In genomic region chrY:6935497-6935896, GRCh38 we compare ENCODE assay signal across 37 cellular contexts. TPM values are rescaled to one million over a fixed set of nuclear protein-coding genes. Genes with fewer than 3 reads are reported as not detected.
"Had no signal": no experiment of that assay in that cellular context is flagged by ENCODE, and none has a peak within 500 bp of the region (broad histone marks: within the 10 kb centered on the region; RNA-seq: fewer than 3 reads in every experiment).

No MANE protein-coding gene starts in this region.

- DNase-seq: activated effector memory CD4-positive, alpha-beta T cell treated with anti-CD3 and anti-CD28 coated beads, Interleukin-2, amount 50 U/mL, for 16 hours; activated effector memory CD4-positive, alpha-beta T cell treated with Interleukin-2 at 50 U/mL for 16 hours; activated gamma-delta T cell; activated gamma-delta T cell treated with Interleukin-2 at 50 U/mL for 16 hours; activated naive CD4-positive, alpha-beta T cell; activated naive CD4-positive, alpha-beta T cell treated with anti-CD3 and anti-CD28 coated beads for 36 hours; activated naive CD4-positive, alpha-beta T cell treated with anti-CD3 and anti-CD28 coated beads, Interleukin-2, amount 10 ng/mL, durations not matched to agents 7 days and 5 days; activated naive CD4-positive, alpha-beta T cell treated with anti-CD3 and anti-CD28 coated beads, Interleukin-2, amount 50 U/mL, for 16 hours; activated naive CD4-positive, alpha-beta T cell treated with Interleukin-2 at 50 U/mL for 16 hours; activated naive CD8-positive, alpha-beta T cell treated with anti-CD3 and anti-CD28 coated beads for 36 hours; activated naive CD8-positive, alpha-beta T cell treated with anti-CD3 and anti-CD28 coated beads, Interleukin-2, amount 10 ng/mL, durations not matched to agents 7 days and 5 days; activated naive CD8-positive, alpha-beta T cell treated with anti-CD3 and anti-CD28 coated beads, Interleukin-2, amount 50 U/mL, for 24 hours; activated T-cell treated with anti-CD3 and anti-CD28 coated beads, Interleukin-2, amount 50 U/mL, for 1 hour; activated T-cell treated with anti-CD3 and anti-CD28 coated beads, Interleukin-2, amount 50 U/mL, for 24 hours; activated T-cell treated with anti-CD3 and anti-CD28 coated beads, Interleukin-2, amount 50 U/mL, for 4 hours; activated T-cell treated with anti-CD3 and anti-CD28 coated beads, Interleukin-2, amount 50 U/mL, for 48 hours; activated T-cell treated with anti-CD3 and anti-CD28 coated beads, Interleukin-2, amount 50 U/mL, for 72 hours; adrenal gland; amniotic stem cell; amygdala; anterior cingulate cortex; aorta; body of pancreas; brain microvascular endothelial cell; central memory CD4-positive, alpha-beta T cell; cerebellar nuclear complex had no signal

- ATAC-seq: activated naive CD4-positive, alpha-beta T cell treated with anti-CD3 and anti-CD28 coated beads, Interleukin-2, amount 50 U/mL, for 72 hours; activated naive CD8-positive, alpha-beta T cell treated with anti-CD3 and anti-CD28 coated beads, Interleukin-2, amount 50 U/mL, for 24 hours; activated T-cell treated with anti-CD3 and anti-CD28 coated beads, Interleukin-2, amount 50 U/mL, for 4 hours; activated T-cell treated with anti-CD3 and anti-CD28 coated beads, Interleukin-2, amount 50 U/mL, for 72 hours; activated T-helper 17 cell treated with anti-CD3 and anti-CD28 coated beads, Interleukin-2, amount 50 U/mL, for 72 hours; body of pancreas had no signal

RNA-seq across cellular contexts. Expression of gene AMELY, which starts 23.9 kb away (rescaled TPM):
- total RNA-seq: activated naive CD4-positive, alpha-beta T cell treated with anti-CD3 and anti-CD28 coated beads for 36 hours; activated naive CD4-positive, alpha-beta T cell treated with anti-CD3 and anti-CD28 coated beads, Interleukin-2, amount 50 U/mL, for 72 hours; activated naive CD8-positive, alpha-beta T cell treated with anti-CD3 and anti-CD28 coated beads for 36 hours; activated naive CD8-positive, alpha-beta T cell treated with anti-CD3 and anti-CD28 coated beads, Interleukin-2, amount 10 ng/mL, durations not matched to agents 7 days and 5 days; activated T-cell treated with anti-CD3 and anti-CD28 coated beads, Interleukin-2, amount 50 U/mL, for 4 hours; activated T-cell treated with anti-CD3 and anti-CD28 coated beads, Interleukin-2, amount 50 U/mL, for 72 hours; activated T-helper 1 cell treated with anti-CD3 and anti-CD28 coated beads, Interleukin-12 subunit alpha, Interleukin-12 subunit beta, Interleukin-2, Interleukin-4 antibody, amounts not matched to agents 30 ng/mL and 10 ng/mL and 1 ng/mL, durations not matched to agents 14 hours and 24 hours and 36 hours; activated T-helper 17 cell treated with anti-CD3 and anti-CD28 coated beads, Interleukin-2, amount 50 U/mL, for 72 hours; activated T-helper 2 cell treated with anti-CD3 and anti-CD28 coated beads, Interferon-gamma antibody, Interleukin-2, Interleukin-4, amounts not matched to agents 10 μg/mL and 5 μg/mL and 100 μg/mL, durations not matched to agents 14 hours and 24 hours and 36 hours; adrenal gland; aorta; ascending aorta; astrocyte; body of pancreas; breast epithelium; bronchial epithelial cell; cardiac muscle cell; cerebellum; chondrocyte had no signal

RNA-seq across cellular contexts. Expression of gene TBL1Y, which starts 25.0 kb away (rescaled TPM):
- total RNA-seq: activated naive CD4-positive, alpha-beta T cell treated with anti-CD3 and anti-CD28 coated beads for 36 hours; activated naive CD4-positive, alpha-beta T cell treated with anti-CD3 and anti-CD28 coated beads, Interleukin-2, amount 50 U/mL, for 72 hours; activated naive CD8-positive, alpha-beta T cell treated with anti-CD3 and anti-CD28 coated beads for 36 hours; activated T-cell treated with anti-CD3 and anti-CD28 coated beads, Interleukin-2, amount 50 U/mL, for 4 hours; activated T-cell treated with anti-CD3 and anti-CD28 coated beads, Interleukin-2, amount 50 U/mL, for 72 hours; activated T-helper 1 cell treated with anti-CD3 and anti-CD28 coated beads, Interleukin-12 subunit alpha, Interleukin-12 subunit beta, Interleukin-2, Interleukin-4 antibody, amounts not matched to agents 30 ng/mL and 10 ng/mL and 1 ng/mL, durations not matched to agents 14 hours and 24 hours and 36 hours; activated T-helper 17 cell treated with anti-CD3 and anti-CD28 coated beads, Interleukin-2, amount 50 U/mL, for 72 hours; activated T-helper 2 cell treated with anti-CD3 and anti-CD28 coated beads, Interferon-gamma antibody, Interleukin-2, Interleukin-4, amounts not matched to agents 10 μg/mL and 5 μg/mL and 100 μg/mL, durations not matched to agents 14 hours and 24 hours and 36 hours; adrenal gland; aorta; ascending aorta; body of pancreas; cardiac muscle cell; cerebellum; chondrocyte had no signal
